In the genomic region with DNA sequence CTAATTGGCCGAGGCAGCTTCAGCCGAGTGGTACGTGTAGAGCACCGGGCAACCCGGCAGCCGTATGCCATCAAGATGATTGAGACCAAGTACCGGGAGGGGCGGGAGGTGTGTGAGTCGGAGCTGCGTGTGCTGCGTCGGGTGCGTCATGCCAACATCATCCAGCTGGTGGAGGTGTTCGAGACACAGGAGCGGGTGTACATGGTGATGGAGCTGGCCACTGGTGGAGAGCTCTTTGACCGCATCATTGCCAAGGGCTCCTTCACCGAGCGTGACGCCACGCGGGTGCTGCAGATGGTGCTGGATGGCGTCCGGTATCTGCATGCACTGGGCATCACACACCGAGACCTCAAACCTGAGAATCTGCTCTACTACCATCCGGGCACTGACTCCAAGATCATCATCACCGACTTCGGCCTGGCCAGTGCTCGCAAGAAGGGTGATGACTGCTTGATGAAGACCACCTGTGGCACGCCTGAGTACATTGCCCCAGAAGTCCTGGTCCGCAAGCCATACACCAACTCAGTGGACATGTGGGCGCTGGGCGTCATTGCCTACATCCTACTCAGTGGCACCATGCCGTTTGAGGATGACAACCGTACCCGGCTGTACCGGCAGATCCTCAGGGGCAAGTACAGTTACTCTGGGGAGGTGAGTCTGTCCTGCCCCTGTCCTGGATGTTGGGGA, we compare ENCODE assay signal across 25 cellular contexts. TPM values are rescaled to one million over a fixed set of nuclear protein-coding genes. Genes with fewer than 3 reads are reported as not detected.
A peak's percentile ranks its signal among the peaks of the same experiment; 100 is the strongest.
DNase-seq lines count a peak whose midpoint lies in the region; ATAC-seq and TF ChIP-seq lines count a peak whose summit lies in the region.
"Had no signal": no experiment of that assay in that cellular context is flagged by ENCODE, and none has a peak within 500 bp of the region (broad histone marks: within the 10 kb centered on the region; RNA-seq: fewer than 3 reads in every experiment).

No MANE protein-coding gene starts in this region.

- no peaks in the 10 kb centered on the region; a peak in 1 of 4 replicates for H3K36me3 ChIP-seq in HCT116 (ENCODE audit: control insufficient read depth in 1 of 2, insufficient read depth in 2 of 2, low read length in 2 of 2)
- peaks cover 15% of the 10 kb centered on the region for H3K36me3 ChIP-seq in brain microvascular endothelial cell (replicated peaks)
- H3K36me3 ChIP-seq: BE2C, MG63, ovary had no signal

- H3K36me3 Mint-ChIP-seq in activated CD8-positive, alpha-beta memory T cell treated with anti-CD3 and anti-CD28 coated beads, Interleukin-2, amount 10 ng/mL, durations not matched to agents 7 days and 5 days, result peaks cover 4% of the 10 kb centered on the region
- H3K36me3 Mint-ChIP-seq in brain, result peaks cover 34% of the 10 kb centered on the region

- TF ChIP-seq CTCF in HCT116 (IDR thresholded peaks at IDR 0.05 in 2 of 3, conservative IDR thresholded peaks at IDR 0.05 in 1 of 3; ENCODE audit: borderline replicate concordance in 1 of 3, insufficient read depth in 1 of 3, low read depth in 2 of 3, low read length in 2 of 3), result 0 out of 6 replicates have a peak, but pooled peaks of 1 of the 3 experiments have one; percentile 3
- TF ChIP-seq CTCF in brain (conservative IDR thresholded peaks at IDR 0.05), result no peak
- TF ChIP-seq CTCF in omental fat pad (IDR thresholded peaks at IDR 0.05), result no peak
- TF ChIP-seq CTCF in brain microvascular endothelial cell (IDR thresholded peaks at IDR 0.05; ENCODE audit: low read depth, low read length, missing control alignments), result no peak

- POLR2A ChIA-PET in HCT116 (lab: Charles Lee), result no interaction called here

- H2AFZ ChIP-seq in HCT116 (ENCODE audit: low read depth, low read length, poor library complexity, severe bottlenecking), result no peak overlapping the region

- no peaks in the 10 kb centered on the region for H3K9me3 Mint-ChIP-seq in activated CD8-positive, alpha-beta memory T cell treated with anti-CD3 and anti-CD28 coated beads, Interleukin-2, amount 10 ng/mL, durations not matched to agents 7 days and 5 days (ENCODE audit: low read depth)
- peaks cover 0 to 2% (median 0%) of the 10 kb centered on the region in 5 experiments for H3K9me3 Mint-ChIP-seq in brain
- H3K9me3 Mint-ChIP-seq: dendritic cell treated with granulocyte-macrophage colony-stimulating factor and Interleukin-4, amounts not matched to agents 40 ng/mL and 50 ng/mL, for 4 days had no signal

- peaks cover 17% of the 10 kb centered on the region for H3K4me1 Mint-ChIP-seq in activated CD8-positive, alpha-beta memory T cell treated with anti-CD3 and anti-CD28 coated beads, Interleukin-2, amount 10 ng/mL, durations not matched to agents 7 days and 5 days
- peaks cover 10% of the 10 kb centered on the region for H3K4me1 Mint-ChIP-seq in brain

- no peaks in the 10 kb centered on the region for H4K20me1 ChIP-seq in HCT116 (ENCODE audit: insufficient read depth)

- CTCF ChIA-PET in activated CD8-positive, alpha-beta memory T cell treated with anti-CD3 and anti-CD28 coated beads, Interleukin-2, amount 10 ng/mL, durations not matched to agents 7 days and 5 days (lab: Charles Lee), result interaction anchor here (1.0 kb wide), 1 partner anchor 93 kb away, joined by 4 read pairs; no protein-coding TSS in a partner anchor
- CTCF ChIA-PET in HCT116 (lab: Charles Lee), result interaction anchor here (1.0 kb wide), 1 partner anchor 25 kb away, joined by 3 read pairs; no protein-coding TSS in a partner anchor

- intact Hi-C loops in HCT116 (cut with micrococcal nuclease), result no loop called here

- in situ Hi-C loops in brain microvascular endothelial cell (cut with HindIII; ENCODE audit: low pct_ligation_motif_present, low sequenced_read_pairs), result loop anchor here (25.0 kb wide), 2 partner anchors 97 to 197 kb away; a partner anchor contains a TSS

- RAD21 ChIA-PET in HCT116 (lab: Charles Lee; ENCODE audit: low non-redundant PET in 1 of 2, low total read pairs in 2 of 2, uncharacterized antibody in 2 of 2, unreplicated experiment in 2 of 2), result no interaction called here

- H3K4me3 ChIP-seq in HCT116 (replicated peaks in 1 of 2; ENCODE audit: low read depth in 1 of 2, low read length in 2 of 2) (no peak overlapping the region), brain microvascular endothelial cell (ENCODE audit: low read depth, low read length) (no peak overlapping the region)
- H3K4me3 ChIP-seq: MG63, ovary, right atrium auricular region, SJSA1 had no signal

- no peak for TF ChIP-seq POLR2A in HCT116 (IDR thresholded peaks at IDR 0.05; ENCODE audit: borderline replicate concordance, extremely low read depth, insufficient read depth, insufficient read length)

- no peaks in the 10 kb centered on the region for H3K4me1 ChIP-seq in HCT116 (ENCODE audit: control insufficient read depth in 1 of 2, insufficient read depth in 2 of 2, low read length in 2 of 2)
- H3K4me1 ChIP-seq: BE2C, right atrium auricular region, SJSA1 had no signal

- H3K79me2 ChIP-seq in HCT116 (ENCODE audit: insufficient read depth, low read length), result no peaks in the 10 kb centered on the region

- H3K27me3 ChIP-seq in HCT116 (ENCODE audit: insufficient read depth, low read length) (no peaks in the 10 kb centered on the region), brain microvascular endothelial cell (replicated peaks) (no peaks in the 10 kb centered on the region)
- H3K27me3 ChIP-seq: BE2C, MG63, ovary, right atrium auricular region, SJSA1 had no signal

- peak overlapping the region; percentile 47 for H3K27ac Mint-ChIP-seq in activated CD8-positive, alpha-beta memory T cell treated with anti-CD3 and anti-CD28 coated beads, Interleukin-2, amount 10 ng/mL, durations not matched to agents 7 days and 5 days
- H3K27ac Mint-ChIP-seq in brain, result peak overlapping the region in 4 of 5 experiments; percentile 25 to 74 (median 54)
- H3K27ac Mint-ChIP-seq: dendritic cell treated with granulocyte-macrophage colony-stimulating factor and Interleukin-4, amounts not matched to agents 40 ng/mL and 50 ng/mL, for 4 days had no signal

- TF ChIP-seq RAD21 in HCT116 (IDR thresholded peaks at IDR 0.05; ENCODE audit: low read depth), result no peak

- no peaks in the 10 kb centered on the region for H3K27me3 Mint-ChIP-seq in activated CD8-positive, alpha-beta memory T cell treated with anti-CD3 and anti-CD28 coated beads, Interleukin-2, amount 10 ng/mL, durations not matched to agents 7 days and 5 days
- peaks cover 3% of the 10 kb centered on the region for H3K27me3 Mint-ChIP-seq in brain
- H3K27me3 Mint-ChIP-seq: dendritic cell treated with granulocyte-macrophage colony-stimulating factor and Interleukin-4, amounts not matched to agents 40 ng/mL and 50 ng/mL, for 4 days had no signal

- no peak overlapping the region for H3K4me2 ChIP-seq in HCT116 (ENCODE audit: low read length)

- H3K9ac ChIP-seq in HCT116 (ENCODE audit: low read length), result no peak overlapping the region

- H3K9me3 ChIP-seq in HCT116 (ENCODE audit: control insufficient read depth in 1 of 2, insufficient read depth in 1 of 2, low read depth in 1 of 2, low read length in 2 of 2), result no peaks in the 10 kb centered on the region
- H3K9me3 ChIP-seq: BE2C, MG63, ovary, right atrium auricular region, SJSA1 had no signal

- H3K27ac ChIP-seq in HCT116 (ENCODE audit: low read depth, low read length) (no peak overlapping the region), brain microvascular endothelial cell (no peak overlapping the region)
- H3K27ac ChIP-seq: HL-60, ovary, right atrium auricular region, SJSA1, VCaP had no signal

- TSS peak; percentile 31 for BruUV-seq in HCT116 (replicated peaks; lab: Mats Ljungman, UMichigan)

- no peaks in the 10 kb centered on the region for H3K9me2 ChIP-seq in HCT116 (ENCODE audit: insufficient read depth)

- H3K4me3 Mint-ChIP-seq in activated CD8-positive, alpha-beta memory T cell treated with anti-CD3 and anti-CD28 coated beads, Interleukin-2, amount 10 ng/mL, durations not matched to agents 7 days and 5 days, result no peak overlapping the region
- H3K4me3 Mint-ChIP-seq in brain, result no peak overlapping the region
- H3K4me3 Mint-ChIP-seq: dendritic cell treated with granulocyte-macrophage colony-stimulating factor and Interleukin-4, amounts not matched to agents 40 ng/mL and 50 ng/mL, for 4 days had no signal

- DNase-seq in activated CD8-positive, alpha-beta memory T cell treated with anti-CD3 and anti-CD28 coated beads, Interleukin-2, amount 10 ng/mL, durations not matched to agents 7 days and 5 days, result no peak
- DNase-seq in activated CD8-positive, alpha-beta memory T cell treated with anti-CD3 and anti-CD28 coated beads, Interleukin-2, amount 50 U/mL, for 4 hours, result no peak
- DNase-seq in HCT116 (ENCODE audit: low read depth, low spot score) (no peak), omental fat pad (ENCODE audit: low spot score) (no peak), brain microvascular endothelial cell (no peak), T-helper 2 cell (no peak)
- DNase-seq: activated CD4-positive, alpha-beta T cell treated with anti-CD3 and anti-CD28 coated beads, Interleukin-2, amount 50 U/mL, for 48 hours; activated T-cell treated with anti-CD3 and anti-CD28 coated beads, Interleukin-2, amount 50 U/mL, for 1 hour; BE2C; Calu3; glutamatergic neuron; H7; kidney glomerular epithelial cell; MG63; NCI-H2081 treated with DMSO at 0.1 percent for 48 hours; NCI-H446 treated with DMSO at 0.1 percent for 48 hours; ovary had no signal

- ATAC-seq in activated CD8-positive, alpha-beta memory T cell treated with anti-CD3 and anti-CD28 coated beads, Interleukin-2, amount 10 ng/mL, durations not matched to agents 7 days and 5 days, result no peak
- ATAC-seq in HCT116, result peak; percentile 55; the same call in 1 of the 2 replicates
- ATAC-seq in omental fat pad (ENCODE audit: low FRiP score), result peak; percentile 41
- no peak for ATAC-seq in GM18511 (IDR thresholded peaks at IDR 0.05; ENCODE audit: unreplicated experiment)

RNA-seq across cellular contexts. Expression of a gene that starts 16.1 kb away (rescaled TPM):
- total RNA-seq in activated CD8-positive, alpha-beta memory T cell treated with anti-CD3 and anti-CD28 coated beads, Interleukin-2, amount 10 ng/mL, durations not matched to agents 7 days and 5 days, result 10 to 100 TPM; 21.0 to 21.6 TPM
- total RNA-seq in HCT116 (2021; ENCODE audit: unreplicated experiment) (16.2 TPM), omental fat pad (10 to 100 TPM; 16.1 to 24.6 (median 19.9) TPM)
- polyA plus RNA-seq in HCT116 (2012), result 23.5 and 23.6 TPM in 2 replicates
- polyA plus RNA-seq in brain (ENCODE audit: insufficient read depth, low read depth, low replicate concordance), result 28.0 TPM

RNA-seq across cellular contexts. Expression of a gene that starts 22.5 kb away (rescaled TPM):
- 1 to 10 TPM; 5.0 to 6.7 TPM for total RNA-seq in activated CD8-positive, alpha-beta memory T cell treated with anti-CD3 and anti-CD28 coated beads, Interleukin-2, amount 10 ng/mL, durations not matched to agents 7 days and 5 days
- 3.4 TPM for total RNA-seq in HCT116 (2021; ENCODE audit: unreplicated experiment)
- polyA plus RNA-seq in HCT116 (2012), result 0.84 and 1.7 TPM in 2 replicates
- 1.0 TPM for polyA plus RNA-seq in brain (ENCODE audit: insufficient read depth, low read depth, low replicate concordance)
- total RNA-seq in omental fat pad, result 1 to 10 TPM in 3 of 4 donors, under 1 TPM in 1; 0.65 to 5.0 (median 2.3) TPM
- total RNA-seq: urinary bladder had no signal

RNA-seq across cellular contexts. Expression of a gene that starts 24.5 kb away (rescaled TPM):
- under 1 TPM; 0.45 to 0.99 TPM for total RNA-seq in activated CD8-positive, alpha-beta memory T cell treated with anti-CD3 and anti-CD28 coated beads, Interleukin-2, amount 10 ng/mL, durations not matched to agents 7 days and 5 days
- total RNA-seq in HCT116 (2021; ENCODE audit: unreplicated experiment), result 1.4 TPM
- polyA plus RNA-seq in HCT116 (2012), result 1.7 and 2.7 TPM in 2 replicates
- polyA plus RNA-seq in brain (ENCODE audit: insufficient read depth, low read depth, low replicate concordance), result 2.6 TPM
- total RNA-seq in omental fat pad, result 1 to 10 TPM in 2 of 4 donors, not detected in 2; 3.0 to 5.5 TPM
- total RNA-seq: Calu3, right atrium auricular region, SJSA1, urinary bladder had no signal

RNA-seq across cellular contexts. Expression of a gene that starts 27.5 kb away (rescaled TPM):
- 100 to 1,000 TPM; 250 to 296 TPM for total RNA-seq in activated CD8-positive, alpha-beta memory T cell treated with anti-CD3 and anti-CD28 coated beads, Interleukin-2, amount 10 ng/mL, durations not matched to agents 7 days and 5 days
- total RNA-seq in HCT116 (2021; ENCODE audit: unreplicated experiment), result 41.0 TPM
- 62.9 and 67.9 TPM in 2 replicates for polyA plus RNA-seq in HCT116 (2012)
- 77.4 TPM for polyA plus RNA-seq in brain (ENCODE audit: insufficient read depth, low read depth, low replicate concordance)
- total RNA-seq in omental fat pad, result 10 to 100 TPM; 29.9 to 53.0 (median 45.3) TPM

RNA-seq across cellular contexts. Expression of a gene that starts 34.7 kb away (rescaled TPM):
- total RNA-seq in activated CD8-positive, alpha-beta memory T cell treated with anti-CD3 and anti-CD28 coated beads, Interleukin-2, amount 10 ng/mL, durations not matched to agents 7 days and 5 days, result 10 to 100 TPM; 15.6 to 22.7 TPM
- total RNA-seq in HCT116 (2021; ENCODE audit: unreplicated experiment) (17.6 TPM), omental fat pad (10 to 100 TPM in 3 of 4 donors, 1 to 10 TPM in 1; 7.7 to 52.2 (median 13.0) TPM)
- polyA plus RNA-seq in HCT116 (2012), result 11.2 and 14.1 TPM in 2 replicates
- 22.1 TPM for polyA plus RNA-seq in brain (ENCODE audit: insufficient read depth, low read depth, low replicate concordance)

Comparison
In these comparisons a context has a peak if more than half of its experiments do, and no peak if none do; other contexts are left out.
1. ATAC-seq: peak in HCT116 (single experiment) and omental fat pad (single experiment); none in activated CD8-positive, alpha-beta memory T cell treated with anti-CD3 and anti-CD28 coated beads, Interleukin-2, amount 10 ng/mL, durations not matched to agents 7 days and 5 days (single experiment) and GM18511 (single experiment).